1 cellular context compared by ENCODE assay signal in the genomic region with DNA sequence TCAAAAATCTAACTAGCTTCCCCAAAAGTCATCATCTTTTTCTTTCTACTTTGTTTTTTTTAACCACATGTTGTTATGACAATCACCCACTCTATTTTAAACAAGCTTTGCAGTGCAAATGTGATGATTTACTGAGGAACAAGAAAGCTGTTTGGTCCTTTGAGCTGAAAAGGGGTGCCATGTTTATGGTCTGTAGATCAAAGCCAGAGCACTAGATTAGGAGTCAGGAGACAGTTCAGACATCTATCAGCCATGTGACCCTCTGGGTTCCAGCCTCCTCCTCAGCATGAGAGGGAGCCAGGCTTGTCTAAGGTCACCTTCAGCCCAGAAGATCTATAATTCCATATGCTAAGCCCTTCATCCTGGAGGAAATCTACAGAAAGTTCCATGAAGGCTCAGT.
TF ChIP-seq lines count a peak whose summit lies in the region.

No MANE protein-coding gene starts in this region.

TF ChIP-seq in WTC11, 78 proteins besides CTCF, POLR2A, EP300 and RAD21 (continued from another document):
- TF ChIP-seq, protein P1, sequence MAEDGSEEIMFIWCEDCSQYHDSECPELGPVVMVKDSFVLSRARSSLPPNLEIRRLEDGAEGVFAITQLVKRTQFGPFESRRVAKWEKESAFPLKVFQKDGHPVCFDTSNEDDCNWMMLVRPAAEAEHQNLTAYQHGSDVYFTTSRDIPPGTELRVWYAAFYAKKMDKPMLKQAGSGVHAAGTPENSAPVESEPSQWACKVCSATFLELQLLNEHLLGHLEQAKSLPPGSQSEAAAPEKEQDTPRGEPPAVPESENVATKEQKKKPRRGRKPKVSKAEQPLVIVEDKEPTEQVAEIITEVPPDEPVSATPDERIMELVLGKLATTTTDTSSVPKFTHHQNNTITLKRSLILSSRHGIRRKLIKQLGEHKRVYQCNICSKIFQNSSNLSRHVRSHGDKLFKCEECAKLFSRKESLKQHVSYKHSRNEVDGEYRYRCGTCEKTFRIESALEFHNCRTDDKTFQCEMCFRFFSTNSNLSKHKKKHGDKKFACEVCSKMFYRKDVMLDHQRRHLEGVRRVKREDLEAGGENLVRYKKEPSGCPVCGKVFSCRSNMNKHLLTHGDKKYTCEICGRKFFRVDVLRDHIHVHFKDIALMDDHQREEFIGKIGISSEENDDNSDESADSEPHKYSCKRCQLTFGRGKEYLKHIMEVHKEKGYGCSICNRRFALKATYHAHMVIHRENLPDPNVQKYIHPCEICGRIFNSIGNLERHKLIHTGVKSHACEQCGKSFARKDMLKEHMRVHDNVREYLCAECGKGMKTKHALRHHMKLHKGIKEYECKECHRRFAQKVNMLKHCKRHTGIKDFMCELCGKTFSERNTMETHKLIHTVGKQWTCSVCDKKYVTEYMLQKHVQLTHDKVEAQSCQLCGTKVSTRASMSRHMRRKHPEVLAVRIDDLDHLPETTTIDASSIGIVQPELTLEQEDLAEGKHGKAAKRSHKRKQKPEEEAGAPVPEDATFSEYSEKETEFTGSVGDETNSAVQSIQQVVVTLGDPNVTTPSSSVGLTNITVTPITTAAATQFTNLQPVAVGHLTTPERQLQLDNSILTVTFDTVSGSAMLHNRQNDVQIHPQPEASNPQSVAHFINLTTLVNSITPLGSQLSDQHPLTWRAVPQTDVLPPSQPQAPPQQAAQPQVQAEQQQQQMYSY (CRISPR knock-in tag; IDR thresholded peaks at IDR 0.05) = no peak
